ENCODE assay signal across 12 cellular contexts in genomic region chr11:111729441-111729840, GRCh38. TPM values are rescaled to one million over a fixed set of nuclear protein-coding genes. Genes with fewer than 3 reads are reported as not detected.
DNase-seq lines count a peak whose midpoint lies in the region; FAIRE-seq and TF ChIP-seq lines count a peak whose summit lies in the region.
"Had no signal": no experiment of that assay in that cellular context is flagged by ENCODE, and none has a peak within 500 bp of the region (broad histone marks: within the 10 kb centered on the region; RNA-seq: fewer than 3 reads in every experiment).

No MANE protein-coding gene starts in this region.

- TF ChIP-seq POLR2A in GM12892 (IDR thresholded peaks at IDR 0.05; ENCODE audit: low read depth, low read length) = no peak

- FAIRE-seq in GM12892 (lab: Jason Lieb, UNC) = no peak
- FAIRE-seq: H54 had no signal

- peak; percentile 21 for DNase-seq in NCI-H345 treated with DMSO at 0.1 percent for 48 hours (lab: John Stamatoyannopoulos, UW; ENCODE audit: unreplicated experiment)
- DNase-seq in astrocyte of the hippocampus (ENCODE audit: low read depth, low spot score) = peak; percentile 8
- peak; percentile 61 for DNase-seq in medulla oblongata (ENCODE audit: extremely low spot score)
- peak in 2 of 49 donors; percentile 22 to 53 for DNase-seq in substantia nigra (lab: John Stamatoyannopoulos, UW)
- no peak for DNase-seq in GM12892 (ENCODE audit: insufficient read length)
- DNase-seq in MV-4-11 (lab: John Stamatoyannopoulos, UW) = no peak
- no peak for DNase-seq in effector CD8-positive, alpha-beta T cell (lab: John Stamatoyannopoulos, UW)
- DNase-seq: activated CD4-positive, alpha-beta T cell treated with anti-CD3 and anti-CD28 coated beads, Interleukin-2, amount 10 ng/mL, durations not matched to agents 24 days and 14 days; amniotic stem cell; foreskin keratinocyte; naive B cell had no signal

- peak overlapping the region; percentile 98 for H3K27ac ChIP-seq in substantia nigra (ENCODE audit: low read depth, low read length, poor library complexity, severe bottlenecking)
- H3K27ac ChIP-seq: foreskin keratinocyte had no signal

RNA-seq across cellular contexts. Expression of gene PPP2R1B, which starts 36.7 kb away (rescaled TPM):
- polyA plus RNA-seq in GM12892 (2012; ENCODE audit: missing spikeins) = 16.8 TPM

Comparison
In these comparisons a context has a peak if more than half of its experiments do, and no peak if none do; other contexts are left out.
1. DNase-seq: peak in NCI-H345 treated with DMSO at 0.1 percent for 48 hours (single experiment), astrocyte of the hippocampus (single experiment) and medulla oblongata (single experiment); none in GM12892 (single experiment), MV-4-11 (single experiment) and effector CD8-positive, alpha-beta T cell (single experiment).